8 cellular contexts compared by ENCODE assay signal in the genomic region with DNA sequence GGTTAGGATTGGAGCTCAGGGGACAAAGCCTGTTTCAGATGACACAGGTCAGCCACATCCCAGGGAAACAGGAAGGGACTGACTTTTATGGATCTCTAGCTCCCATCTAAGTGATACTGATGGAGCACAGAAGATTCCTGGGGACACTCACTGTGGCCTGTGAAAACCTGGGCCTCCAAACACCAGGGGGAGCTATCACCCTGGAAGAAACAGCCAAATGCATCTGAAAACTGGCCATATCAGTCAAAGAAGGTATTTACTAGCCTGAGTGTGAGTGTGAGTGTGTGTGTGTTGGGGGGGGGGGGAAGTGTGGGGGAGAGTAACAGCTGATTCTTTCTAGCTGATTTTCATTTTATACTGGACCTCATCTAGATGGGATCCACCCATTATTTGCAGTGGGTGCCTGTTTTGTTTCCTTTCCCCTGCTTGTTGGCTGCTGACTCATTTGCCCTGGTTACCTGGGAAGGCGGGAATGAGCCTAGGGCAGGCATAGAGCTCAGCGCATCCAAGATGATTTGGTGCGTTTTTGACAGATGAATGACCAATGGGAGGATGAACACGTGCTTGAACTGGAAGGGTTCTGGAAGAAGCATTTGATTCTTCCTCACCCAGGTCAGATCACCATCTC.
DNase-seq lines count a peak whose midpoint lies in the region; ATAC-seq, FAIRE-seq and TF ChIP-seq lines count a peak whose summit lies in the region.

No MANE protein-coding gene starts in this region.

- peak in 1 of 2 experiments; percentile 71 for DNase-seq in Caco-2
- DNase-seq in GM20000 (ENCODE audit: low spot score), result peak; percentile 70
- DNase-seq in NCI-H226, result peak; percentile 13
- DNase-seq in astrocyte (ENCODE audit: low read depth), result peak; percentile 19
- DNase-seq in kidney epithelial cell (ENCODE audit: low read depth), result no peak
- DNase-seq in superior temporal gyrus (ENCODE audit: extremely low spot score), result peak; percentile 88

- no peaks in the 10 kb centered on the region for H3K36me3 Mint-ChIP-seq in Caco-2 (ENCODE audit: insufficient read depth, unreplicated experiment)
- no peaks in the 10 kb centered on the region for H3K36me3 Mint-ChIP-seq in astrocyte (ENCODE audit: low read depth, unreplicated experiment)

- TF ChIP-seq CTCF in Caco-2 (IDR thresholded peaks at IDR 0.05; ENCODE audit: insufficient read depth in 1 of 2, low read depth in 1 of 2, low read length in 1 of 2, severe bottlenecking in 1 of 2, unreplicated experiment in 1 of 2), result peak; percentile 80 to 86
- TF ChIP-seq CTCF in GM20000 (IDR thresholded peaks at IDR 0.05; ENCODE audit: extremely low read depth, missing control alignments), result peak; percentile 70
- TF ChIP-seq CTCF in astrocyte (IDR thresholded peaks at IDR 0.05; ENCODE audit: insufficient read depth, low read depth, low read length), result peak; percentile 57
- peak; percentile 77 for TF ChIP-seq CTCF in kidney epithelial cell (IDR thresholded peaks at IDR 0.05; ENCODE audit: insufficient read depth, low read length, poor library complexity, severe bottlenecking)

- no peaks in the 10 kb centered on the region for H3K4me1 Mint-ChIP-seq in Caco-2 (ENCODE audit: low read depth, unreplicated experiment)
- peaks cover 6% of the 10 kb centered on the region for H3K4me1 Mint-ChIP-seq in astrocyte (ENCODE audit: low read depth, unreplicated experiment)

- no peak for FAIRE-seq in astrocyte (lab: Jason Lieb, UNC)

- no peak overlapping the region for H3K4me2 ChIP-seq in astrocyte (ENCODE audit: low read length)

- no peak overlapping the region for H3K27ac ChIP-seq in astrocyte (ENCODE audit: low read depth, low read length)

- no TSS peak for BruUV-seq in Caco-2 (replicated peaks; lab: Mats Ljungman, UMichigan)

- H3K4me3 Mint-ChIP-seq in Caco-2 (ENCODE audit: unreplicated experiment) (no peak overlapping the region), astrocyte (ENCODE audit: unreplicated experiment) (no peak overlapping the region)

- no peak overlapping the region for H2AFZ ChIP-seq in astrocyte (ENCODE audit: low read depth, low read length)

- H3K9me3 ChIP-seq in Caco-2, result no peaks in the 10 kb centered on the region
- no peaks in the 10 kb centered on the region for H3K9me3 ChIP-seq in astrocyte (ENCODE audit: insufficient read depth, low read depth, low read length)

- ATAC-seq in HG03460 (IDR thresholded peaks at IDR 0.05; ENCODE audit: unreplicated experiment) (no peak), GM21390 (IDR thresholded peaks at IDR 0.05; ENCODE audit: unreplicated experiment) (no peak)

- no peaks in the 10 kb centered on the region for H4K20me1 ChIP-seq in astrocyte (ENCODE audit: insufficient read depth, low read length)

- CTCF ChIA-PET in Caco-2 (lab: Charles Lee), result interaction anchor here (0.6 to 2.7 kb wide), 14 partner anchors 51 to 1503 kb away, joined by 3 to 15 read pairs (median 4); no protein-coding TSS in a partner anchor

- H3K9me3 Mint-ChIP-seq in Caco-2 (ENCODE audit: unreplicated experiment), result no peaks in the 10 kb centered on the region
- H3K9me3 Mint-ChIP-seq in astrocyte (ENCODE audit: unreplicated experiment), result peaks cover 3% of the 10 kb centered on the region

- POLR2A ChIA-PET in Caco-2 (lab: Charles Lee), result no interaction called here

- H3K9ac ChIP-seq in astrocyte (ENCODE audit: low read length), result no peak overlapping the region

- intact Hi-C loops in Caco-2 (cut with micrococcal nuclease; ENCODE audit: unreplicated experiment), result loop anchor here (1.0 to 5.0 kb wide), 5 partner anchors 256 to 628 kb away; no protein-coding TSS in a partner anchor

- no peak overlapping the region for H3K4me3 ChIP-seq in Caco-2 (ENCODE audit: low read depth, low read length)
- no peak overlapping the region for H3K4me3 ChIP-seq in astrocyte (ENCODE audit: insufficient read depth, low read depth, low read length)
- no peak overlapping the region for H3K4me3 ChIP-seq in kidney epithelial cell (ENCODE audit: low read depth, low read length)

- no peaks in the 10 kb centered on the region for H3K4me1 ChIP-seq in Caco-2
- no peaks in the 10 kb centered on the region for H3K4me1 ChIP-seq in astrocyte (ENCODE audit: insufficient read depth, low read length)

- H3K27ac Mint-ChIP-seq in Caco-2 (ENCODE audit: unreplicated experiment) (no peak overlapping the region), astrocyte (ENCODE audit: unreplicated experiment) (no peak overlapping the region)

- no peaks in the 10 kb centered on the region for H3K36me3 ChIP-seq in Caco-2 (ENCODE audit: control insufficient read depth, insufficient read depth, low read length)
- H3K36me3 ChIP-seq in astrocyte (ENCODE audit: insufficient read depth, low read length), result no peaks in the 10 kb centered on the region
- no peaks in the 10 kb centered on the region for H3K36me3 ChIP-seq in kidney epithelial cell (ENCODE audit: control insufficient read depth, insufficient read depth, low read length)

- H3K27me3 ChIP-seq in Caco-2 (replicated peaks; ENCODE audit: control insufficient read depth, insufficient read depth, low read length), result 0 out of 2 replicates have a peak, but pooled peaks cover 3% of the 10 kb centered on the region
- no peaks in the 10 kb centered on the region for H3K27me3 ChIP-seq in astrocyte (ENCODE audit: insufficient read depth, low read length)
- no peaks in the 10 kb centered on the region for H3K27me3 ChIP-seq in kidney epithelial cell (ENCODE audit: control insufficient read depth, insufficient read depth, low read length)

- H3K27me3 Mint-ChIP-seq in Caco-2 (ENCODE audit: insufficient read depth, unreplicated experiment) (peaks cover 36% of the 10 kb centered on the region), astrocyte (ENCODE audit: low read depth, unreplicated experiment) (peaks cover 54% of the 10 kb centered on the region)

- no peaks in the 10 kb centered on the region for H3K79me2 ChIP-seq in astrocyte (ENCODE audit: insufficient read depth, low read length)
